ENCODE assay signal across 8 cellular contexts in the genomic region with DNA sequence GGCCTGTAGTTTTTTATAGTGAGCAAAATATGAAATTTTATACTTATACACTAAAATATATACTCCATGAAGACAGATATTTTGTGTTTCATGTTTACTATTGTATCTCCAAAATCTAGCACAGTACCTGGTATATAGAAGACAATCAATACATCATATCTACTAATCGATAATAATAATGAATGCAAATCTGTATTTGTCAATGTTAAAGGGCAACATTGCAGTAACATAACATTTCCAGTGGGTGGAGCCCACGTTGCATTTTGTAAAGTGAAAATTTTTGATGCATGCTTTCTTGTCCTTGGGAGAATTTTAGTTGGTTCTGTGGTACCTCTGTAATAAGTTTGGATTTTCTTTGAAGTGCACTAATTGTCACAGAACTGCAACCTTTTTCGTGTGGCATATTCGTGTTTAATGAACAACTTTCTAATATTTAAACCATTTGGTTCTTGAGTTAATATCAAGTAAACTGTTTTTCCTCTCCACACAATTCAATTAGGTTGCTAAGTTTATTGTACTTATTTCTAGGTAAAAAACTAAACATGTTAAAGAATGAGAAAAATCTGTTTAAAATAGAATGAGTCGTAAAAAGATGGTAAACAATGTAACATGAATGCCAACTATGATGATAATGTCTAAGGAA. TPM values are rescaled to one million over a fixed set of nuclear protein-coding genes. Genes with fewer than 3 reads are reported as not detected.
DNase-seq lines count a peak whose midpoint lies in the region; ATAC-seq and TF ChIP-seq lines count a peak whose summit lies in the region.

No MANE protein-coding gene starts in this region.

- DNase-seq in NCI-H510A treated with DMSO at 0.1 percent for 48 hours (lab: John Stamatoyannopoulos, UW) (peak; percentile 79), NCI-H510A (lab: John Stamatoyannopoulos, UW) (no peak), RPMI7951 (ENCODE audit: low read depth) (peak; percentile 15), fibroblast of pulmonary artery (ENCODE audit: low read depth) (peak; percentile 44), superior temporal gyrus (ENCODE audit: extremely low spot score) (peak; percentile 75), mesenteric fat pad (ENCODE audit: low spot score) (no peak), NK-92 (lab: John Stamatoyannopoulos, UW; ENCODE audit: unreplicated experiment) (no peak)

- peak; percentile 76 for TF ChIP-seq CTCF in fibroblast of pulmonary artery (IDR thresholded peaks at IDR 0.05; ENCODE audit: low read length, missing control alignments)

- ATAC-seq in HG02610 (IDR thresholded peaks at IDR 0.05; ENCODE audit: unreplicated experiment): peak; percentile 44

- H3K4me3 ChIP-seq in fibroblast of pulmonary artery (replicated peaks; ENCODE audit: low read depth, low read length): no peak overlapping the region

RNA-seq across cellular contexts. Expression of a gene that starts 47.4 kb away (rescaled TPM):
- not detected in 2 replicates for total RNA-seq in RPMI7951 (2014; rRNA removed; shearing (Covaris generic))
- total RNA-seq in mesenteric fat pad: 12.1 TPM

Comparison
In these comparisons a context has a peak if more than half of its experiments do, and no peak if none do; other contexts are left out.
1. DNase-seq: peak in NCI-H510A treated with DMSO at 0.1 percent for 48 hours (single experiment), RPMI7951 (single experiment), fibroblast of pulmonary artery (single experiment) and superior temporal gyrus (single experiment); none in NCI-H510A (single experiment), mesenteric fat pad (single experiment) and NK-92 (single experiment).
2. RNA of a gene that starts 47.4 kb away (total RNA-seq): 12.1 TPM in mesenteric fat pad (single experiment); not detected in RPMI7951; every median in the first group is over 10 times any median in the second.